Comparison of ENCODE assay signal across 9 cellular contexts in the genomic region with DNA sequence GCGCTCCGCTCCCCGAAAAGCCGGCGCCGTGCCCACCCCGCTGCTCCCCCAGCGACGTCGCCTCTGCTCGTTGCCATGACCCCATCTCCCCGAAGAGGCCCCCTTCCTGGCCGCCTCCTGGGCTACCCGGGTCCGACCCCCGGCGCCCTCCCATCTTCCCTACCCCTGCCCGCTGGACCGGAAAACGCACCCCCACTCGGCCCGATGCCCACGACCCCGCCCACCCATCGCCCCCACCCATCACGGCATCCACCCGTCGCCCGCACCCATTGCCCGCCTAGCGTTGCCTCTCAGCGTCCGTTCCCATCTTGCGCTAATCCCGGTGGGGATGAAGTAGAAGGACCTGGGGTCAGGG. TPM values are rescaled to one million over a fixed set of nuclear protein-coding genes. Genes with fewer than 3 reads are reported as not detected.
DNase-seq lines count a peak whose midpoint lies in the region; ATAC-seq and TF ChIP-seq lines count a peak whose summit lies in the region.
"Had no signal": no experiment of that assay in that cellular context is flagged by ENCODE, and none has a peak within 500 bp of the region (broad histone marks: within the 10 kb centered on the region; RNA-seq: fewer than 3 reads in every experiment).

No MANE protein-coding gene starts in this region.

- H3K4me3 ChIP-seq in GM23338 (peak overlapping the region; percentile 60), SU-DHL-6 (ENCODE audit: insufficient read depth, low read length, poor library complexity, severe bottlenecking) (peak overlapping the region; percentile 67), gastroesophageal sphincter (peak overlapping the region; percentile 79 to 83), skeletal muscle cell (ENCODE audit: low read depth, low read length) (peak overlapping the region; percentile 56)

- ATAC-seq in GM23338 (no peak; the same call in 1 of the 3 replicates), gastroesophageal sphincter (no peak), HG02840 (IDR thresholded peaks at IDR 0.05; ENCODE audit: low FRiP score, unreplicated experiment) (no peak)

- H3K27me3 Mint-ChIP-seq in GM23338 (ENCODE audit: insufficient read depth, low read depth, poor library complexity), result peaks cover 2% of the 10 kb centered on the region

- no peaks in the 10 kb centered on the region for H3K9me3 Mint-ChIP-seq in GM23338

- no peaks in the 10 kb centered on the region for H3K4me1 ChIP-seq in GM23338 (ENCODE audit: insufficient read depth)
- peaks cover 0 to 39% (median 0%) of the 10 kb centered on the region in 3 donors for H3K4me1 ChIP-seq in gastroesophageal sphincter

- TF ChIP-seq EP300 in gastroesophageal sphincter (IDR thresholded peaks at IDR 0.05), result no peak

- DNase-seq in GM23338 (ENCODE audit: low spot score), result no peak
- no peak for DNase-seq in skeletal muscle cell (ENCODE audit: low read depth)
- no peak for DNase-seq in NCI-H2196 (lab: John Stamatoyannopoulos, UW; ENCODE audit: unreplicated experiment)
- no peak for DNase-seq in NCI-H345 (lab: John Stamatoyannopoulos, UW)
- DNase-seq in foreskin melanocyte, result no peak

- H3K27me3 ChIP-seq in GM23338 (ENCODE audit: insufficient read depth), result no peaks in the 10 kb centered on the region
- H3K27me3 ChIP-seq in SU-DHL-6 (ENCODE audit: low read length), result no peaks in the 10 kb centered on the region
- no peaks in the 10 kb centered on the region for H3K27me3 ChIP-seq in gastroesophageal sphincter

- H2AFZ ChIP-seq in GM23338, result no peak overlapping the region
- no peak overlapping the region for H2AFZ ChIP-seq in SU-DHL-6 (ENCODE audit: low read depth, low read length, severe bottlenecking)

- H3F3A ChIP-seq in GM23338 (replicated peaks; ENCODE audit: low read depth), result no peaks in the 10 kb centered on the region
- H3F3A ChIP-seq in SU-DHL-6 (ENCODE audit: insufficient read depth), result peaks cover 5% of the 10 kb centered on the region; the same call in 1 of the 2 replicates

- TF ChIP-seq POLR2A in gastroesophageal sphincter (IDR thresholded peaks at IDR 0.05), result no peak

- H3K36me3 Mint-ChIP-seq in GM23338 (ENCODE audit: low read depth), result peaks cover 34% of the 10 kb centered on the region

- no CpG with 5 or more reads among the region's 35 CpGs for WGBS in gastroesophageal sphincter (ENCODE audit: low coverage in 1 of 2), 2 donors

- H3K4me2 ChIP-seq in GM23338 (peak overlapping the region; percentile 76), SU-DHL-6 (ENCODE audit: low read depth, low read length, poor library complexity, severe bottlenecking) (peak overlapping the region; percentile 67)

- H3K9me3 ChIP-seq in SU-DHL-6 (ENCODE audit: insufficient read depth, low read length) (no peaks in the 10 kb centered on the region), gastroesophageal sphincter (no peaks in the 10 kb centered on the region)

- H3K79me2 ChIP-seq in GM23338 (replicated peaks; ENCODE audit: insufficient read depth) (peaks cover 13% of the 10 kb centered on the region), SU-DHL-6 (ENCODE audit: insufficient read depth, low read length) (peaks cover 15% of the 10 kb centered on the region)

- no peak for TF ChIP-seq CTCF in GM23338 (conservative IDR thresholded peaks at IDR 0.05; ENCODE audit: low read depth in 2 of 2)
- no peak for TF ChIP-seq CTCF in SU-DHL-6 (IDR thresholded peaks at IDR 0.05; ENCODE audit: insufficient read depth, low read length, poor library complexity, severe bottlenecking)
- TF ChIP-seq CTCF in gastroesophageal sphincter (IDR thresholded peaks at IDR 0.05), result no peak

- H3K9me2 ChIP-seq in GM23338 (ENCODE audit: insufficient read depth) (no peaks in the 10 kb centered on the region), SU-DHL-6 (replicated peaks; ENCODE audit: insufficient read depth, low read length) (no peaks in the 10 kb centered on the region)

- H4K20me1 ChIP-seq in GM23338 (replicated peaks; ENCODE audit: insufficient read depth) (no peaks in the 10 kb centered on the region), SU-DHL-6 (ENCODE audit: low read depth, low read length) (no peaks in the 10 kb centered on the region)

- H3K4me1 Mint-ChIP-seq in GM23338, result peaks cover 16% of the 10 kb centered on the region

- no peak overlapping the region for H3K27ac Mint-ChIP-seq in GM23338

- H3K36me3 ChIP-seq in GM23338 (ENCODE audit: insufficient read depth), result no peaks in the 10 kb centered on the region
- H3K36me3 ChIP-seq in SU-DHL-6 (ENCODE audit: low read length), result no peaks in the 10 kb centered on the region
- H3K36me3 ChIP-seq in gastroesophageal sphincter, result peaks cover 0 to 65% of the 10 kb centered on the region in 2 donors

- peak overlapping the region; percentile 72 for H3K9ac ChIP-seq in SU-DHL-6 (ENCODE audit: low read length)

- peak overlapping the region; percentile 85 for H3K4me3 Mint-ChIP-seq in GM23338

- H3K27ac ChIP-seq in GM23338 (ENCODE audit: low read depth) (no peak overlapping the region), SU-DHL-6 (ENCODE audit: low read depth, low read length) (peak overlapping the region; percentile 50), gastroesophageal sphincter (peak overlapping the region; percentile 90 to 96 (median 93))

TF ChIP-seq in GM23338, 12 proteins besides CTCF, POLR2A, EP300 and RAD21:
- TF ChIP-seq, protein P1, sequence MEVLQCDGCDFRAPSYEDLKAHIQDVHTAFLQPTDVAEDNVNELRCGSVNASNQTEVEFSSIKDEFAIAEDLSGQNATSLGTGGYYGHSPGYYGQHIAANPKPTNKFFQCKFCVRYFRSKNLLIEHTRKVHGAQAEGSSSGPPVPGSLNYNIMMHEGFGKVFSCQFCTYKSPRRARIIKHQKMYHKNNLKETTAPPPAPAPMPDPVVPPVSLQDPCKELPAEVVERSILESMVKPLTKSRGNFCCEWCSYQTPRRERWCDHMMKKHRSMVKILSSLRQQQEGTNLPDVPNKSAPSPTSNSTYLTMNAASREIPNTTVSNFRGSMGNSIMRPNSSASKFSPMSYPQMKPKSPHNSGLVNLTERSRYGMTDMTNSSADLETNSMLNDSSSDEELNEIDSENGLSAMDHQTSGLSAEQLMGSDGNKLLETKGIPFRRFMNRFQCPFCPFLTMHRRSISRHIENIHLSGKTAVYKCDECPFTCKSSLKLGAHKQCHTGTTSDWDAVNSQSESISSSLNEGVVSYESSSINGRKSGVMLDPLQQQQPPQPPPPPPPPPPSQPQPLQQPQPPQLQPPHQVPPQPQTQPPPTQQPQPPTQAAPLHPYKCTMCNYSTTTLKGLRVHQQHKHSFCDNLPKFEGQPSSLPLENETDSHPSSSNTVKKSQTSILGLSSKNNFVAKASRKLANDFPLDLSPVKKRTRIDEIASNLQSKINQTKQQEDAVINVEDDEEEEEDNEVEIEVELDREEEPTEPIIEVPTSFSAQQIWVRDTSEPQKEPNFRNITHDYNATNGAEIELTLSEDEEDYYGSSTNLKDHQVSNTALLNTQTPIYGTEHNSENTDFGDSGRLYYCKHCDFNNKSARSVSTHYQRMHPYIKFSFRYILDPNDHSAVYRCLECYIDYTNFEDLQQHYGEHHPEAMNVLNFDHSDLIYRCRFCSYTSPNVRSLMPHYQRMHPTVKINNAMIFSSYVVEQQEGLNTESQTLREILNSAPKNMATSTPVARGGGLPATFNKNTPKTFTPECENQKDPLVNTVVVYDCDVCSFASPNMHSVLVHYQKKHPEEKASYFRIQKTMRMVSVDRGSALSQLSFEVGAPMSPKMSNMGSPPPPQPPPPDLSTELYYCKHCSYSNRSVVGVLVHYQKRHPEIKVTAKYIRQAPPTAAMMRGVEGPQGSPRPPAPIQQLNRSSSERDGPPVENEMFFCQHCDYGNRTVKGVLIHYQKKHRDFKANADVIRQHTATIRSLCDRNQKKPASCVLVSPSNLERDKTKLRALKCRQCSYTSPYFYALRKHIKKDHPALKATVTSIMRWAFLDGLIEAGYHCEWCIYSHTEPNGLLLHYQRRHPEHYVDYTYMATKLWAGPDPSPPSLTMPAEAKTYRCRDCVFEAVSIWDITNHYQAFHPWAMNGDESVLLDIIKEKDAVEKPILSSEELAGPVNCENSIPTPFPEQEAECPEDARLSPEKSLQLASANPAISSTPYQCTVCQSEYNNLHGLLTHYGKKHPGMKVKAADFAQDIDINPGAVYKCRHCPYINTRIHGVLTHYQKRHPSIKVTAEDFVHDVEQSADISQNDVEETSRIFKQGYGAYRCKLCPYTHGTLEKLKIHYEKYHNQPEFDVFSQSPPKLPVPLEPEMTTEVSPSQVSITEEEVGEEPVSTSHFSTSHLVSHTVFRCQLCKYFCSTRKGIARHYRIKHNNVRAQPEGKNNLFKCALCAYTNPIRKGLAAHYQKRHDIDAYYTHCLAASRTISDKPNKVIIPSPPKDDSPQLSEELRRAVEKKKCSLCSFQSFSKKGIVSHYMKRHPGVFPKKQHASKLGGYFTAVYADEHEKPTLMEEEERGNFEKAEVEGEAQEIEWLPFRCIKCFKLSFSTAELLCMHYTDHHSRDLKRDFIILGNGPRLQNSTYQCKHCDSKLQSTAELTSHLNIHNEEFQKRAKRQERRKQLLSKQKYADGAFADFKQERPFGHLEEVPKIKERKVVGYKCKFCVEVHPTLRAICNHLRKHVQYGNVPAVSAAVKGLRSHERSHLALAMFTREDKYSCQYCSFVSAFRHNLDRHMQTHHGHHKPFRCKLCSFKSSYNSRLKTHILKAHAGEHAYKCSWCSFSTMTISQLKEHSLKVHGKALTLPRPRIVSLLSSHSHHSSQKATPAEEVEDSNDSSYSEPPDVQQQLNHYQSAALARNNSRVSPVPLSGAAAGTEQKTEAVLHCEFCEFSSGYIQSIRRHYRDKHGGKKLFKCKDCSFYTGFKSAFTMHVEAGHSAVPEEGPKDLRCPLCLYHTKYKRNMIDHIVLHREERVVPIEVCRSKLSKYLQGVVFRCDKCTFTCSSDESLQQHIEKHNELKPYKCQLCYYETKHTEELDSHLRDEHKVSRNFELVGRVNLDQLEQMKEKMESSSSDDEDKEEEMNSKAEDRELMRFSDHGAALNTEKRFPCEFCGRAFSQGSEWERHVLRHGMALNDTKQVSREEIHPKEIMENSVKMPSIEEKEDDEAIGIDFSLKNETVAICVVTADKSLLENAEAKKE (CRISPR knock-in tag; IDR thresholded peaks at IDR 0.05), result no peak

RNA-seq across cellular contexts. Expression of gene GDI1, which starts 0.4 kb away (rescaled TPM):
- total RNA-seq in GM23338 (2014; rRNA removed; shearing (Covaris generic)), result 95.9 and 96.1 TPM in 2 replicates
- 48.5 and 49.1 TPM in 2 replicates for polyA plus RNA-seq in GM23338 (2016; fragmentation: Nextera tagmentation; extraction: Ambion mirVana)
- 100 to 1,000 TPM; 105 to 160 (median 121) TPM for total RNA-seq in gastroesophageal sphincter

RNA-seq across cellular contexts. Expression of gene FAM50A, which starts 6.6 kb away (rescaled TPM):
- 20.9 and 23.9 TPM in 2 replicates for total RNA-seq in GM23338 (2014; rRNA removed; shearing (Covaris generic))
- 77.6 and 91.3 TPM in 2 replicates for polyA plus RNA-seq in GM23338 (2016; fragmentation: Nextera tagmentation; extraction: Ambion mirVana)
- 10 to 100 TPM; 49.8 to 58.2 (median 53.4) TPM for total RNA-seq in gastroesophageal sphincter

RNA-seq across cellular contexts. Expression of gene ATP6AP1, which starts 8.9 kb away (rescaled TPM):
- total RNA-seq in GM23338 (2014; rRNA removed; shearing (Covaris generic)), result 52.1 and 53.4 TPM in 2 replicates
- polyA plus RNA-seq in GM23338 (2016; fragmentation: Nextera tagmentation; extraction: Ambion mirVana), result 37.7 and 39.4 TPM in 2 replicates
- 10 to 100 TPM; 29.0 to 50.0 (median 43.1) TPM for total RNA-seq in gastroesophageal sphincter

RNA-seq across cellular contexts. Expression of gene PLXNA3, which starts 20.7 kb away (rescaled TPM):
- total RNA-seq in GM23338 (2014; rRNA removed; shearing (Covaris generic)), result 5.4 and 7.0 TPM in 2 replicates
- polyA plus RNA-seq in GM23338 (2016; fragmentation: Nextera tagmentation; extraction: Ambion mirVana), result 2.7 and 4.1 TPM in 2 replicates
- total RNA-seq in gastroesophageal sphincter, result 10 to 100 TPM in 2 of 4 donors, 1 to 10 TPM in 2; 1.5 to 13.9 (median 8.2) TPM
- total RNA-seq: SK-MEL-5 had no signal

RNA-seq across cellular contexts. Expression of gene TAFAZZIN, which starts 26.0 kb away (rescaled TPM):
- 36.0 and 43.3 TPM in 2 replicates for total RNA-seq in GM23338 (2014; rRNA removed; shearing (Covaris generic))
- 24.1 and 26.1 TPM in 2 replicates for polyA plus RNA-seq in GM23338 (2016; fragmentation: Nextera tagmentation; extraction: Ambion mirVana)
- 10 to 100 TPM; 11.7 to 54.5 (median 24.4) TPM for total RNA-seq in gastroesophageal sphincter
